Comparison of ENCODE assay signal across 24 cellular contexts in the genomic region with DNA sequence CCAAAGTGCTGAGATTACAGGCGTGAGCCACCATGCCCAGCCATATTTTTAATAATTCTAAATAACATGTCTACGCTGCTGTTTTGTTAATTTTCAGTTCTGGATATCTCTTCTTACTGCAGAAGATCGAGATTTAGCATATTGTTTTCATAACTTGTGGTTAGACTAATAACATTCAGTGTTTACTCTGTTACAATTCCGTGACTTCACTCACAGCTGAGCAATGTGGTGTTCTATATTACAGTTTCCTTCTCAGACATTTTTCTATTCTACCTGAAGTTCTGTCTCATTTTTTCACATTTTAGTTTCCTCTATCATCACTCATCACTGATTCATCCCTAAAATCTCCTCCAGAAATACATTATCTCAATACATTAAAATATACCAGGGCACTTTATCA. TPM values are rescaled to one million over a fixed set of nuclear protein-coding genes. Genes with fewer than 3 reads are reported as not detected.
"Had no signal": no experiment of that assay in that cellular context is flagged by ENCODE, and none has a peak within 500 bp of the region (broad histone marks: within the 10 kb centered on the region; RNA-seq: fewer than 3 reads in every experiment).

No MANE protein-coding gene starts in this region.

- H3K4me3 Mint-ChIP-seq: naive thymus-derived CD4-positive, alpha-beta T cell; stimulated activated memory B cell treated with anti-CD40 and anti-IgM and Interleukin-4, amounts not matched to agents 10 μg/mL and 1 μg/mL and 100 μg/mL, for 72 hours; stimulated activated naive CD8-positive, alpha-beta T cell treated with anti-CD3 and anti-CD28 coated beads, Interleukin-15, Interleukin-2, amounts not matched to agents 100 ng/mL and 50 ng/mL, for 24 hours had no signal

- H3K4me1 ChIP-seq: esophagus squamous epithelium, gastroesophageal sphincter, psoas muscle, spleen, tibial artery, upper lobe of left lung, uterus had no signal

- H3K9me3 Mint-ChIP-seq: stimulated activated memory B cell treated with anti-CD40 and anti-IgM and Interleukin-4, amounts not matched to agents 10 μg/mL and 1 μg/mL and 100 μg/mL, for 72 hours; stimulated activated naive CD8-positive, alpha-beta T cell treated with anti-CD3 and anti-CD28 coated beads, Interleukin-15, Interleukin-2, amounts not matched to agents 100 ng/mL and 50 ng/mL, for 24 hours had no signal

- H3K27me3 ChIP-seq: upper lobe of left lung had no signal

- H3K27ac Mint-ChIP-seq: naive thymus-derived CD4-positive, alpha-beta T cell; stimulated activated memory B cell treated with anti-CD40 and anti-IgM and Interleukin-4, amounts not matched to agents 10 μg/mL and 1 μg/mL and 100 μg/mL, for 72 hours; stimulated activated naive CD8-positive, alpha-beta T cell treated with anti-CD3 and anti-CD28 coated beads, Interleukin-15, Interleukin-2, amounts not matched to agents 100 ng/mL and 50 ng/mL, for 24 hours had no signal

- H3K27ac ChIP-seq: dorsolateral prefrontal cortex, epithelial cell of prostate, esophagus squamous epithelium, gastroesophageal sphincter, neutrophil, psoas muscle, spleen, tibial artery, upper lobe of left lung, uterus had no signal

- H3K36me3 ChIP-seq: esophagus squamous epithelium, gastroesophageal sphincter, neutrophil, spleen, tibial artery, upper lobe of left lung, uterus had no signal

- H3K9me3 ChIP-seq: esophagus squamous epithelium, gastroesophageal sphincter, neutrophil, psoas muscle, spleen, tibial artery, upper lobe of left lung, uterus had no signal

- DNase-seq: cortex of kidney; dorsolateral prefrontal cortex; effector CD8-positive, alpha-beta T cell; esophagus squamous epithelium; foreskin fibroblast; glutamatergic neuron; islet precursor cell; mammary epithelial cell; naive thymus-derived CD4-positive, alpha-beta T cell; psoas muscle; retina; stimulated activated CD4-positive, alpha-beta T cell treated with anti-CD3 and anti-CD28 coated beads, Interleukin-15, amount 100 ng/mL, for 24 hours; stimulated activated CD4-positive, alpha-beta T cell treated with anti-CD3 and anti-CD28 coated beads, Interleukin-1b, Interleukin-23, amount 100 ng/mL, for 48 hours; stimulated activated CD4-positive, alpha-beta T cell treated with anti-CD3 and anti-CD28 coated beads, Interleukin-4, amount 100 ng/mL, for 24 hours; tibial artery; uterus had no signal

- H3K4me3 ChIP-seq: dorsolateral prefrontal cortex, esophagus squamous epithelium, gastroesophageal sphincter, psoas muscle, spleen, tibial artery, upper lobe of left lung, uterus had no signal

RNA-seq across cellular contexts. Expression of gene RNF32, which starts 10.9 kb away (rescaled TPM):
- total RNA-seq: mesenteric fat pad had no signal
